Comparison of ENCODE assay signal across 25 cellular contexts in genomic region chr16:73131153-73131862, GRCh38.
A peak's percentile ranks its signal among the peaks of the same experiment; 100 is the strongest.
DNase-seq lines count a peak whose midpoint lies in the region; ATAC-seq and TF ChIP-seq lines count a peak whose summit lies in the region.
"Had no signal": no experiment of that assay in that cellular context is flagged by ENCODE, and none has a peak within 500 bp of the region (broad histone marks: within the 10 kb centered on the region; RNA-seq: fewer than 3 reads in every experiment).

No MANE protein-coding gene starts in this region.

- no peak overlapping the region for H3K27ac ChIP-seq in naive thymus-derived CD4-positive, alpha-beta T cell (ENCODE audit: low read depth, low read length)
- H3K27ac ChIP-seq in caudate nucleus (ENCODE audit: low read depth, low read length) = no peak overlapping the region
- H3K27ac ChIP-seq: SJSA1 had no signal

- TF ChIP-seq CTCF in epithelial cell of esophagus (IDR thresholded peaks at IDR 0.05; ENCODE audit: insufficient read depth, low read depth, low read length, missing control alignments) = no peak

- no peaks in the 10 kb centered on the region for H3K4me1 Mint-ChIP-seq in naive thymus-derived CD4-positive, alpha-beta T cell
- H3K4me1 Mint-ChIP-seq in stimulated activated effector memory CD8-positive, alpha-beta T cell treated with anti-CD3 and anti-CD28 coated beads, Interleukin-12 subunit alpha, Interleukin-12 subunit beta, amount 100 ng/mL, for 72 hours = no peaks in the 10 kb centered on the region
- H3K4me1 Mint-ChIP-seq: GM23338 had no signal

- no peaks in the 10 kb centered on the region for H3K9me3 ChIP-seq in naive thymus-derived CD4-positive, alpha-beta T cell (ENCODE audit: control insufficient read depth in 2 of 3, low read length in 3 of 3)

- peaks cover 0 to 13% (median 1%) of the 10 kb centered on the region in 11 donors for H3K9me3 Mint-ChIP-seq in naive thymus-derived CD4-positive, alpha-beta T cell
- peaks cover 5% of the 10 kb centered on the region for H3K9me3 Mint-ChIP-seq in stimulated activated effector memory CD8-positive, alpha-beta T cell treated with anti-CD3 and anti-CD28 coated beads, Interleukin-12 subunit alpha, Interleukin-12 subunit beta, amount 100 ng/mL, for 72 hours
- H3K9me3 Mint-ChIP-seq: GM23338 had no signal

- POLR2A ChIA-PET in naive thymus-derived CD4-positive, alpha-beta T cell (lab: Charles Lee) = no interaction called here

- H3K36me3 Mint-ChIP-seq in naive thymus-derived CD4-positive, alpha-beta T cell = no peaks in the 10 kb centered on the region
- no peaks in the 10 kb centered on the region for H3K36me3 Mint-ChIP-seq in stimulated activated effector memory CD8-positive, alpha-beta T cell treated with anti-CD3 and anti-CD28 coated beads, Interleukin-12 subunit alpha, Interleukin-12 subunit beta, amount 100 ng/mL, for 72 hours
- H3K36me3 Mint-ChIP-seq: CD8-positive, alpha-beta T cell had no signal

- H3K27me3 Mint-ChIP-seq in naive thymus-derived CD4-positive, alpha-beta T cell = no peaks in the 10 kb centered on the region

- peak; percentile 21 for DNase-seq in COLO829 (ENCODE audit: low spot score)
- peak; percentile 21 for DNase-seq in SK-MEL-5 (ENCODE audit: low read depth, low spot score)
- DNase-seq in epithelial cell of esophagus (ENCODE audit: low read depth) = peak; percentile 22
- no peak for DNase-seq in naive thymus-derived CD4-positive, alpha-beta T cell
- DNase-seq in stimulated activated effector memory CD8-positive, alpha-beta T cell treated with anti-CD3 and anti-CD28 coated beads, Interleukin-12 subunit alpha, Interleukin-12 subunit beta, amount 100 ng/mL, for 72 hours (ENCODE audit: low spot score in 2 of 2) = no peak
- DNase-seq in medulla oblongata (ENCODE audit: extremely low spot score) = no peak
- DNase-seq in caudate nucleus (lab: John Stamatoyannopoulos, UW) = no peak
- DNase-seq: AML-193; CD8-positive, alpha-beta T cell; DMS 273 treated with DMSO at 0.1 percent for 48 hours; DND-41; H9; Kasumi-1; NCI-H1417; NCI-H1694; NCI-H2029 treated with DMSO at 0.1 percent for 48 hours; NCI-H446 treated with DMSO at 0.1 percent for 48 hours; NCI-H526; Right ventricle myocardium superior; RPMI8226 had no signal

- H3K27me3 ChIP-seq in naive thymus-derived CD4-positive, alpha-beta T cell (ENCODE audit: control insufficient read depth in 2 of 2, insufficient read depth in 2 of 2, low read length in 2 of 2) = no peaks in the 10 kb centered on the region
- H3K27me3 ChIP-seq: BLaER1 treated with 17β-estradiol and CSF1 and Interleukin-3, amounts not matched to agents 10 nM and 100 nM; SJSA1 had no signal

- CTCF ChIA-PET in naive thymus-derived CD4-positive, alpha-beta T cell (lab: Charles Lee) = no interaction called here

- no peak overlapping the region for H3K27ac Mint-ChIP-seq in naive thymus-derived CD4-positive, alpha-beta T cell
- H3K27ac Mint-ChIP-seq in stimulated activated effector memory CD8-positive, alpha-beta T cell treated with anti-CD3 and anti-CD28 coated beads, Interleukin-12 subunit alpha, Interleukin-12 subunit beta, amount 100 ng/mL, for 72 hours = no peak overlapping the region
- H3K27ac Mint-ChIP-seq: CD8-positive, alpha-beta T cell; GM23338; H9 had no signal

- H3K4me1 ChIP-seq in naive thymus-derived CD4-positive, alpha-beta T cell (ENCODE audit: control insufficient read depth in 2 of 2, insufficient read depth in 2 of 2, low read length in 2 of 2) = no peaks in the 10 kb centered on the region
- H3K4me1 ChIP-seq: SJSA1 had no signal

- no peak overlapping the region for H3K4me3 ChIP-seq in epithelial cell of esophagus (ENCODE audit: low read length)
- no peak overlapping the region for H3K4me3 ChIP-seq in naive thymus-derived CD4-positive, alpha-beta T cell (ENCODE audit: low read length)
- H3K4me3 ChIP-seq: BLaER1 treated with 17β-estradiol and CSF1 and Interleukin-3, amounts not matched to agents 10 nM and 100 nM; GM23338; K562; SJSA1 had no signal

- H3K4me3 Mint-ChIP-seq in naive thymus-derived CD4-positive, alpha-beta T cell = no peak overlapping the region
- H3K4me3 Mint-ChIP-seq in stimulated activated effector memory CD8-positive, alpha-beta T cell treated with anti-CD3 and anti-CD28 coated beads, Interleukin-12 subunit alpha, Interleukin-12 subunit beta, amount 100 ng/mL, for 72 hours = no peak overlapping the region
- H3K4me3 Mint-ChIP-seq: CD8-positive, alpha-beta T cell; GM23338; H9 had no signal

- no peaks in the 10 kb centered on the region for H3K36me3 ChIP-seq in naive thymus-derived CD4-positive, alpha-beta T cell (ENCODE audit: control insufficient read depth in 2 of 3, insufficient read depth in 3 of 3, low read length in 3 of 3)
- H3K36me3 ChIP-seq: SJSA1 had no signal

- intact Hi-C loops in naive thymus-derived CD4-positive, alpha-beta T cell (cut with micrococcal nuclease) = no loop called here

- ATAC-seq in naive thymus-derived CD4-positive, alpha-beta T cell = peak; percentile 55
- no peak for ATAC-seq in stimulated activated effector memory CD8-positive, alpha-beta T cell treated with anti-CD3 and anti-CD28 coated beads, Interleukin-12 subunit alpha, Interleukin-12 subunit beta, amount 100 ng/mL, for 72 hours
- no peak for ATAC-seq in GM18873 (IDR thresholded peaks at IDR 0.05; ENCODE audit: low FRiP score, unreplicated experiment)
- ATAC-seq: CD8-positive, alpha-beta T cell; GM23338; K562 had no signal

- in situ Hi-C loops in SK-MEL-5 (cut with HindIII; ENCODE audit: low pct_unique_long_range_greater_than_20kb, low sequenced_read_pairs) = no loop called here

Comparison
In these comparisons a context has a peak if more than half of its experiments do, and no peak if none do; other contexts are left out.
1. DNase-seq: peak in COLO829 (single experiment), SK-MEL-5 (single experiment) and epithelial cell of esophagus (single experiment); none in naive thymus-derived CD4-positive, alpha-beta T cell (0 of 9), stimulated activated effector memory CD8-positive, alpha-beta T cell treated with anti-CD3 and anti-CD28 coated beads, Interleukin-12 subunit alpha, Interleukin-12 subunit beta, amount 100 ng/mL, for 72 hours (0 of 2), medulla oblongata (single experiment) and caudate nucleus (0 of 61).